ENCODE assay signal across 15 cellular contexts in the genomic region with DNA sequence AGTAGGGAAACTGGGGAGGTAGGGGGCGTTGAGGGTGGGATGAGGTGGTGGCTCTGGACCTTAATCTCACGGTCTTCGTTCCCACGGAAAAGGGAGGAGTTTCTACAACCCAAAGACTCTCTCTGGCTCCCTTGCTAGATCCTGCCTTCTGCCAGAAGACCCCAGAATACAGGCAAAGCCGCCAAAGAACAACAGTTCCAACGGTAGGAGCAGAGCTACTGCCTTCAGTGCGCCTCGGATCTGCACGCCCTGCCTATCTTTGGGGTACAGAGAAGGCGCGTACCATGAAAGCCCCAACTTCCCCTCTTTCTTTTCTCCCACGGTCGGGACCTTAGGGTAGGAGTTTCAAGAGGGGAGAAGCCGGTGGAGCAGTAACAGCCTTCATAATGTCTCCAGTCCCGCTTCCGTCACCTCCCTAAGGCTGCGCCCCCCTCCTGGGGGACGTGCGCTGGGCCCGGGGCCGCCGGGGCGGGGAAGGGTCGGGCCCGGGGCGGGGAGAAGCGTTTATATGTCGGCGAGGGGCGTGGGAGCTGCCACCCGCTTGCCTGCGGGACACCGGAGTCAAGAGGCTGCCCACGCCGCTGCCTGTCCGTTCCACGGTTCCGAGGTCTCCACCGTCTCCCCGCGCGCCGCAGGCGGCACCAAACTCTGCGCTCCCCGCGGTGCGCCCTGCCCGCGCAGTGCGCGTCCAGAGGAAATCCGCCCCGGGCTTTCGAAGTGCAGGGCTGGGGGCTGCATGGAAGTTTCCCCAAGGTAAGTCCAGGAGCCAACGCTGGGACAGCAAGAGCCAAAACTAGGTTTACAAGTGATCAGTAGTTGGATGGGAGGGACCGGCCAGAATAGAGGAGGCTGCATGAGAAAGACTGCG. TPM values are rescaled to one million over a fixed set of nuclear protein-coding genes. Genes with fewer than 3 reads are reported as not detected.
DNase-seq lines count a peak whose midpoint lies in the region; ATAC-seq, FAIRE-seq and TF ChIP-seq lines count a peak whose summit lies in the region.
"Had no signal": no experiment of that assay in that cellular context is flagged by ENCODE, and none has a peak within 500 bp of the region (broad histone marks: within the 10 kb centered on the region; RNA-seq: fewer than 3 reads in every experiment).

A gene with protein sequence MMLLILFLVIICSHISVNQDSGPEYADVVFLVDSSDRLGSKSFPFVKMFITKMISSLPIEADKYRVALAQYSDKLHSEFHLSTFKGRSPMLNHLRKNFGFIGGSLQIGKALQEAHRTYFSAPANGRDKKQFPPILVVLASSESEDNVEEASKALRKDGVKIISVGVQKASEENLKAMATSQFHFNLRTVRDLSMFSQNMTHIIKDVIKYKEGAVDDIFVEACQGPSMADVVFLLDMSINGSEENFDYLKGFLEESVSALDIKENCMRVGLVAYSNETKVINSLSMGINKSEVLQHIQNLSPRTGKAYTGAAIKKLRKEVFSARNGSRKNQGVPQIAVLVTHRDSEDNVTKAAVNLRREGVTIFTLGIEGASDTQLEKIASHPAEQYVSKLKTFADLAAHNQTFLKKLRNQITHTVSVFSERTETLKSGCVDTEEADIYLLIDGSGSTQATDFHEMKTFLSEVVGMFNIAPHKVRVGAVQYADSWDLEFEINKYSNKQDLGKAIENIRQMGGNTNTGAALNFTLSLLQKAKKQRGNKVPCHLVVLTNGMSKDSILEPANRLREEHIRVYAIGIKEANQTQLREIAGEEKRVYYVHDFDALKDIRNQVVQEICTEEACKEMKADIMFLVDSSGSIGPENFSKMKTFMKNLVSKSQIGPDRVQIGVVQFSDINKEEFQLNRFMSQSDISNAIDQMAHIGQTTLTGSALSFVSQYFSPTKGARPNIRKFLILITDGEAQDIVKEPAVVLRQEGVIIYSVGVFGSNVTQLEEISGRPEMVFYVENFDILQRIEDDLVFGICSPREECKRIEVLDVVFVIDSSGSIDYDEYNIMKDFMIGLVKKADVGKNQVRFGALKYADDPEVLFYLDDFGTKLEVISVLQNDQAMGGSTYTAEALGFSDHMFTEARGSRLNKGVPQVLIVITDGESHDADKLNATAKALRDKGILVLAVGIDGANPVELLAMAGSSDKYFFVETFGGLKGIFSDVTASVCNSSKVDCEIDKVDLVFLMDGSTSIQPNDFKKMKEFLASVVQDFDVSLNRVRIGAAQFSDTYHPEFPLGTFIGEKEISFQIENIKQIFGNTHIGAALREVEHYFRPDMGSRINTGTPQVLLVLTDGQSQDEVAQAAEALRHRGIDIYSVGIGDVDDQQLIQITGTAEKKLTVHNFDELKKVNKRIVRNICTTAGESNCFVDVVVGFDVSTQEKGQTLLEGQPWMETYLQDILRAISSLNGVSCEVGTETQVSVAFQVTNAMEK (N-terminal part only) (plus strand): TSS at position 533 of the 868 bp plus-strand sequence. CDS start 43,188 bp downstream, outside the sequence.

- H3K4me1 Mint-ChIP-seq in CD4-positive, alpha-beta T cell (ENCODE audit: low read depth), result no peaks in the 10 kb centered on the region

- no peaks in the 10 kb centered on the region for H3K36me3 ChIP-seq in H1 (ENCODE audit: control insufficient read depth in 2 of 4, insufficient read depth in 4 of 4, low read length in 3 of 4)
- H3K36me3 ChIP-seq in left lung, result no peaks in the 10 kb centered on the region
- no peaks in the 10 kb centered on the region for H3K36me3 ChIP-seq in testis (ENCODE audit: low read depth, missing control alignments)
- H3K36me3 ChIP-seq in gastrocnemius medialis, result no peaks in the 10 kb centered on the region
- H3K36me3 ChIP-seq: SJSA1 had no signal

- H3K4me3 ChIP-seq in H1 (ENCODE audit: extremely low read depth in 1 of 4, insufficient read depth in 2 of 4, low read depth in 3 of 4, low read length in 4 of 4) (peak within 1 kb of the TSS; percentile 52 to 68 (median 62)), left lung (peak within 1 kb of the TSS; percentile 28 to 30), testis (peak within 1 kb of the TSS; percentile 32 to 49), gastrocnemius medialis (no peak within 1 kb of the TSS)
- H3K4me3 ChIP-seq: SJSA1 had no signal

- H3K36me3 Mint-ChIP-seq in CD4-positive, alpha-beta T cell (ENCODE audit: low read depth), result no peaks in the 10 kb centered on the region

- TF ChIP-seq POLR2A in H1 (IDR thresholded peaks at IDR 0.05; ENCODE audit: control extremely low read depth in 1 of 2, low read depth in 2 of 2, low read length in 2 of 2), result no peak
- no peak for TF ChIP-seq POLR2A in testis (IDR thresholded peaks at IDR 0.05)
- no peak for TF ChIP-seq POLR2A in gastrocnemius medialis (IDR thresholded peaks at IDR 0.05)

- H4K91ac ChIP-seq in H1 (replicated peaks; ENCODE audit: insufficient read length, low read length), result no peak within 1 kb of the TSS

- intact Hi-C loops in left lung (cut with DNase I) (no loop called here), testis (cut with DNase I; ENCODE audit: low total_unique reads) (no loop called here), gastrocnemius medialis (cut with DNase I; ENCODE audit: low total_unique reads) (no loop called here)
- intact Hi-C loops in CD4-positive, alpha-beta T cell (cut with DNase I, micrococcal nuclease), result no loop called here

- H3K4me2 ChIP-seq in H1 (ENCODE audit: insufficient read depth in 1 of 2, low read depth in 2 of 2, low read length in 2 of 2), result peak within 1 kb of the TSS; percentile 68 to 82

- no peak within 1 kb of the TSS for H3K14ac ChIP-seq in H1 (ENCODE audit: insufficient read length)

- 0 out of 7 replicates have a peak, but pooled peaks cover 0 to 3% (median under 1%) of the 10 kb centered on the region in 4 experiments for H3K4me1 ChIP-seq in H1 (replicated peaks in 1 of 4; ENCODE audit: control insufficient read depth in 3 of 4, insufficient read depth in 4 of 4, low read length in 3 of 4)
- H3K4me1 ChIP-seq in left lung, result no peaks in the 10 kb centered on the region
- peaks cover 9% of the 10 kb centered on the region for H3K4me1 ChIP-seq in testis
- H3K4me1 ChIP-seq in gastrocnemius medialis, result no peaks in the 10 kb centered on the region
- H3K4me1 ChIP-seq: SJSA1 had no signal

- H2BK12ac ChIP-seq in H1 (ENCODE audit: low read depth, low read length), result no peak within 1 kb of the TSS; the same call in 1 of the 2 replicates

- H3K18ac ChIP-seq in H1 (ENCODE audit: extremely low read depth, low read length), result no peak within 1 kb of the TSS; the same call in 1 of the 2 replicates

- FAIRE-seq in H1 (lab: Jason Lieb, UNC), result no peak
- FAIRE-seq: endothelial cell of umbilical vein, small intestine had no signal

- no peak within 1 kb of the TSS for H2BK15ac ChIP-seq in H1 (ENCODE audit: low read length)

- H3K4me3 Mint-ChIP-seq in CD4-positive, alpha-beta T cell, result no peak within 1 kb of the TSS
- H3K4me3 Mint-ChIP-seq: activated CD8-positive, alpha-beta T cell treated with anti-CD3 and anti-CD28 coated beads, Interleukin-2, amount 10 ng/mL, durations not matched to agents 7 days and 5 days had no signal

- no peak within 1 kb of the TSS for H4K8ac ChIP-seq in H1 (ENCODE audit: extremely low read depth, insufficient read depth, low read length)

- no peak within 1 kb of the TSS for H2BK120ac ChIP-seq in H1 (replicated peaks; ENCODE audit: low read depth, low read length)

- peaks cover 6% of the 10 kb centered on the region; the same call in 1 of the 2 replicates for H3K23me2 ChIP-seq in H1 (ENCODE audit: low read depth, low read length)

- peaks cover 59% of the 10 kb centered on the region for H3K27me3 Mint-ChIP-seq in CD4-positive, alpha-beta T cell

- H3K79me2 ChIP-seq in H1 (ENCODE audit: control insufficient read depth in 1 of 2, insufficient read depth in 2 of 2, low read length in 2 of 2), result no peaks in the 10 kb centered on the region

- no peak for TF ChIP-seq CTCF in H1 (IDR thresholded peaks at IDR 0.05; ENCODE audit: control extremely low read depth in 1 of 3, insufficient read depth in 1 of 3, low read depth in 1 of 3, low read length in 3 of 3)
- no peak for TF ChIP-seq CTCF in left lung (IDR thresholded peaks at IDR 0.05)
- no peak for TF ChIP-seq CTCF in testis (IDR thresholded peaks at IDR 0.05)
- no peak for TF ChIP-seq CTCF in gastrocnemius medialis (IDR thresholded peaks at IDR 0.05 in 4 of 5, conservative IDR thresholded peaks at IDR 0.05 in 1 of 5)
- no peak for TF ChIP-seq CTCF in CD4-positive, alpha-beta T cell (IDR thresholded peaks at IDR 0.05)

- H4K5ac ChIP-seq in H1 (ENCODE audit: insufficient read length, low read depth, low read length), result no peak within 1 kb of the TSS

- POLR2A ChIA-PET in H1 (lab: Charles Lee; ENCODE audit: partially characterized antibody), result interaction anchor here (0.7 kb wide), 1 partner anchor 11 kb away, joined by 3 read pairs; no protein-coding TSS in a partner anchor
- POLR2A ChIA-PET in CD4-positive, alpha-beta T cell (lab: Charles Lee), result no interaction called here

- H3K27me3 ChIP-seq in H1 (replicated peaks in 1 of 4; ENCODE audit: control insufficient read depth in 3 of 4, extremely low read depth in 1 of 4, insufficient read depth in 3 of 4, low read length in 3 of 4) (peaks cover 10 to 27% (median 23%) of the 10 kb centered on the region in 4 experiments), left lung (peaks cover 17 to 44% of the 10 kb centered on the region in 2 donors), testis (no peaks in the 10 kb centered on the region), gastrocnemius medialis (peaks cover 3 to 25% (median 19%) of the 10 kb centered on the region in 3 donors)
- H3K27me3 ChIP-seq in CD4-positive, alpha-beta T cell (ENCODE audit: control insufficient read depth, insufficient read depth, low read length), result peaks cover 32% of the 10 kb centered on the region

- H3K27ac ChIP-seq in H1 (ENCODE audit: low read depth, low read length) (no peak within 1 kb of the TSS), left lung (peak within 1 kb of the TSS; percentile 9 to 42), testis (no peak within 1 kb of the TSS), gastrocnemius medialis (no peak within 1 kb of the TSS)
- no peak within 1 kb of the TSS for H3K27ac ChIP-seq in CD4-positive, alpha-beta T cell (ENCODE audit: low read depth, low read length)
- H3K27ac ChIP-seq: SJSA1 had no signal

- no peaks in the 10 kb centered on the region for H3K79me1 ChIP-seq in H1 (ENCODE audit: low read depth, low read length)

- H3K9ac ChIP-seq in H1 (replicated peaks in 1 of 4; ENCODE audit: extremely low read depth in 1 of 4, low read depth in 3 of 4, low read length in 3 of 4), result no peak within 1 kb of the TSS

- DNase-seq in DMS53 (lab: John Stamatoyannopoulos, UW) (peak; percentile 15), DMS53 treated with DMSO at 0.1 percent for 48 hours (lab: John Stamatoyannopoulos, UW; ENCODE audit: unreplicated experiment) (no peak), H1 (ENCODE audit: low read depth in 1 of 2, low spot score in 2 of 2) (peak in 1 of 2 experiments; percentile 63), left lung (peak in 1 of 2 donors; percentile 69), testis (peak; percentile 18), gastrocnemius medialis (no peak)
- no peak for DNase-seq in CD4-positive, alpha-beta T cell
- DNase-seq: 8988T; activated CD8-positive, alpha-beta T cell treated with anti-CD3 and anti-CD28 coated beads, Interleukin-2, amount 10 ng/mL, durations not matched to agents 7 days and 5 days; NCI-H446; small intestine had no signal

- in situ Hi-C loops in gastrocnemius medialis (cut with MboI; ENCODE audit: low sequenced_read_pairs in 4 of 4), result no loop called here

- H3K9me3 Mint-ChIP-seq in CD4-positive, alpha-beta T cell, result no peaks in the 10 kb centered on the region

- no peaks in the 10 kb centered on the region for H4K20me1 ChIP-seq in H1 (replicated peaks in 1 of 2; ENCODE audit: control insufficient read depth in 1 of 2, insufficient read depth in 2 of 2, low read length in 2 of 2)

- ATAC-seq in left lung, result peak; percentile 49
- ATAC-seq in HG02973 (IDR thresholded peaks at IDR 0.05; ENCODE audit: unreplicated experiment), result no peak
- no peak for ATAC-seq in gastrocnemius medialis
- ATAC-seq in CD4-positive, alpha-beta T cell (ENCODE audit: poor library complexity), result no peak
- ATAC-seq: activated CD8-positive, alpha-beta T cell treated with anti-CD3 and anti-CD28 coated beads, Interleukin-2, amount 10 ng/mL, durations not matched to agents 7 days and 5 days had no signal

- no peak within 1 kb of the TSS for H3K4ac ChIP-seq in H1 (replicated peaks; ENCODE audit: insufficient read length, low read depth, low read length)

- H2BK20ac ChIP-seq in H1 (ENCODE audit: low read length), result no peak within 1 kb of the TSS

- H3K23ac ChIP-seq in H1 (ENCODE audit: insufficient read length), result no peak within 1 kb of the TSS

- CTCF ChIA-PET in H1 (lab: Charles Lee; ENCODE audit: partially characterized antibody), result interaction anchor here (1.1 to 2.5 kb wide), 2 partner anchors 12 to 27 kb away, joined by 3 to 9 read pairs; no protein-coding TSS in a partner anchor
- CTCF ChIA-PET in CD4-positive, alpha-beta T cell (lab: Charles Lee), result no interaction called here

- TF ChIP-seq RAD21 in H1 (IDR thresholded peaks at IDR 0.05 in 1 of 2, conservative IDR thresholded peaks at IDR 0.05 in 1 of 2; ENCODE audit: low read depth in 2 of 2, low read length in 2 of 2), result no peak

- H3K9me3 ChIP-seq in H1 (ENCODE audit: insufficient read depth in 2 of 2, low read depth in 1 of 2, low read length in 1 of 2) (no peaks in the 10 kb centered on the region), left lung (no peaks in the 10 kb centered on the region), testis (no peaks in the 10 kb centered on the region), gastrocnemius medialis (no peaks in the 10 kb centered on the region)
- no peaks in the 10 kb centered on the region for H3K9me3 ChIP-seq in CD4-positive, alpha-beta T cell (ENCODE audit: control insufficient read depth, low read length)
- H3K9me3 ChIP-seq: SJSA1 had no signal

- H3K56ac ChIP-seq in H1 (replicated peaks; ENCODE audit: insufficient read length, low read depth, low read length), result no peak within 1 kb of the TSS

- no peak within 1 kb of the TSS for H2AK5ac ChIP-seq in H1 (ENCODE audit: low read depth, low read length)

- no peak for TF ChIP-seq EP300 in H1 (IDR thresholded peaks at IDR 0.05; ENCODE audit: borderline replicate concordance in 1 of 2, low read depth in 2 of 2, low read length in 2 of 2)

- no peak within 1 kb of the TSS for H3K27ac Mint-ChIP-seq in CD4-positive, alpha-beta T cell
- H3K27ac Mint-ChIP-seq: activated CD8-positive, alpha-beta T cell treated with anti-CD3 and anti-CD28 coated beads, Interleukin-2, amount 10 ng/mL, durations not matched to agents 7 days and 5 days had no signal

- 7% methylated on average over 35 of the region's 58 CpGs; no CpG with 5 or more reads in 1 of the 2 experiments for WGBS in H1 (ENCODE audit: extremely low coverage in 1 of 2, insufficient coverage in 1 of 2, insufficient read length in 1 of 2, insufficient replicate concordance in 2 of 2, low coverage in 1 of 2, low lambda C conversion rate in 2 of 2, missing lambda C conversion rate in 1 of 2), 2 experiments
- WGBS in testis, 2 donors, result 2 to 4% methylated on average over 18 to 57 of the region's 58 CpGs

- peak within 1 kb of the TSS; percentile 98 for H2AFZ ChIP-seq in H1 (ENCODE audit: low read length)

- H2BK5ac ChIP-seq in H1 (ENCODE audit: low read depth, low read length), result no peak within 1 kb of the TSS

RNA-seq across cellular contexts. Expression of the gene that starts here (rescaled TPM):
- total RNA-seq in H1 (2021; fragmentation: NEBNext Ultra II Directional; extraction: Animal tissue kit (Norgen Biotek cat#: 25700)), result 0.09 TPM in 1 of 2 replicates, not detected in the other
- polyA plus RNA-seq in H1 (2011; rRNA removed) (0.02 TPM in 2 replicates), testis (ENCODE audit: insufficient read depth, low read depth, low replicate concordance) (2.4 TPM)
- 0.03 TPM for polyA plus RNA-seq in H1 (2011; cell fraction: cytosol; rRNA removed)
- polyA plus RNA-seq in H1 (2011; cell fraction: nucleus; rRNA removed), result 0.03 TPM
- 0.03 to 0.17 TPM (median 0.07 TPM) in 4 replicates for polyA plus RNA-seq in H1 (2012, experiment 1 of 2)
- not detected for polyA plus RNA-seq in H1 (2012, experiment 2 of 2)
- polyA plus RNA-seq in H1 (2013, experiment 1 of 2), result 0.06 TPM
- polyA plus RNA-seq in H1 (2013, experiment 2 of 2), result 0.04 TPM
- 0.03 and 0.10 TPM in 2 replicates for polyA minus RNA-seq in H1 (2011; rRNA and poly(A)+ RNA removed)
- polyA minus RNA-seq in H1 (2011; cell fraction: cytosol; rRNA and poly(A)+ RNA removed), result 0.07 TPM
- 0.20 TPM for polyA minus RNA-seq in H1 (2011; cell fraction: nucleus; rRNA and poly(A)+ RNA removed)
- total RNA-seq in left lung (1 to 10 TPM; 7.7 to 8.9 TPM), testis (1 to 10 TPM; 1.3 to 1.7 TPM), gastrocnemius medialis (under 1 TPM; 0.10 to 0.20 (median 0.17) TPM)
- total RNA-seq in CD4-positive, alpha-beta T cell, result not detected
- total RNA-seq: activated CD8-positive, alpha-beta T cell treated with anti-CD3 and anti-CD28 coated beads, Interleukin-2, amount 10 ng/mL, durations not matched to agents 7 days and 5 days; endothelial cell of umbilical vein; lung microvascular endothelial cell; SJSA1 had no signal
- polyA plus RNA-seq: endothelial cell of umbilical vein had no signal

Comparison
In these comparisons a context has a peak if more than half of its experiments do, and no peak if none do; other contexts are left out.
1. DNase-seq: peak in DMS53 (single experiment) and testis (single experiment); none in DMS53 treated with DMSO at 0.1 percent for 48 hours (single experiment), gastrocnemius medialis (0 of 2) and CD4-positive, alpha-beta T cell (0 of 10).
2. H3K27ac ChIP-seq: peak in left lung (2 of 2); none in H1 (single experiment), testis (0 of 2), gastrocnemius medialis (0 of 4) and CD4-positive, alpha-beta T cell (single experiment).
3. H3K4me3 ChIP-seq: peak in H1 (4 of 4), left lung (2 of 2) and testis (2 of 2); none in gastrocnemius medialis (0 of 4).